Comparison of ENCODE assay signal across 10 cellular contexts in genomic region chr2:174246944-174247381, GRCh38. TPM values are rescaled to one million over a fixed set of nuclear protein-coding genes. Genes with fewer than 3 reads are reported as not detected.
DNase-seq lines count a peak whose midpoint lies in the region; ATAC-seq and TF ChIP-seq lines count a peak whose summit lies in the region.
"Had no signal": no experiment of that assay in that cellular context is flagged by ENCODE, and none has a peak within 500 bp of the region (broad histone marks: within the 10 kb centered on the region; RNA-seq: fewer than 3 reads in every experiment).

No MANE protein-coding gene starts in this region.

- H3K79me2 ChIP-seq in GM23248 (ENCODE audit: insufficient read depth) = peaks cover 62% of the 10 kb centered on the region

- no peak overlapping the region for H2AFZ ChIP-seq in GM23248

- in situ Hi-C loops in GM23248 (cut with MboI) = no loop called here

- H3K4me3 ChIP-seq in BE2C (ENCODE audit: low read depth, low read length) (peak overlapping the region; percentile 77), GM23248 (peak overlapping the region; percentile 89; the same call in 1 of the 2 replicates), iPS-18a (ENCODE audit: low read length) (peak overlapping the region; percentile 84)

- no peaks in the 10 kb centered on the region for H3K4me1 ChIP-seq in BE2C
- 0 out of 2 replicates have a peak, but pooled peaks cover 13% of the 10 kb centered on the region for H3K4me1 ChIP-seq in GM23248 (ENCODE audit: insufficient read depth)
- peaks cover 13% of the 10 kb centered on the region for H3K4me1 ChIP-seq in iPS-18a (ENCODE audit: control insufficient read depth, low read depth, low read length)

- H3K27me3 ChIP-seq in BE2C (no peaks in the 10 kb centered on the region), GM23248 (replicated peaks; ENCODE audit: insufficient read depth) (no peaks in the 10 kb centered on the region), iPS-18a (ENCODE audit: control insufficient read depth, insufficient read depth, low read length) (peaks cover 12% of the 10 kb centered on the region)
- H3K27me3 ChIP-seq: vagina had no signal

- TF ChIP-seq CTCF in BE2C (IDR thresholded peaks at IDR 0.05; ENCODE audit: low read depth, low read length) = no peak

- no peaks in the 10 kb centered on the region for H4K20me1 ChIP-seq in GM23248 (ENCODE audit: insufficient read depth)

- peaks cover 19% of the 10 kb centered on the region for H3K36me3 Mint-ChIP-seq in T-cell

- DNase-seq in BE2C = no peak
- no peak for DNase-seq in GM23248
- no peak for DNase-seq in T-cell
- no peak for DNase-seq in activated gamma-delta T cell (lab: John Stamatoyannopoulos, UW)
- DNase-seq in central memory CD4-positive, alpha-beta T cell = no peak
- no peak for DNase-seq in NCI-H345 (lab: John Stamatoyannopoulos, UW)
- DNase-seq: stimulated activated CD4-positive, alpha-beta T cell treated with anti-CD3 and anti-CD28 coated beads, Interleukin-2, amount 100 ng/mL, for 24 hours had no signal

- H3K27ac Mint-ChIP-seq in T-cell = no peak overlapping the region

- no peaks in the 10 kb centered on the region for H3K27me3 Mint-ChIP-seq in T-cell

- H3K9me2 ChIP-seq in GM23248 (ENCODE audit: insufficient read depth) = no peaks in the 10 kb centered on the region

- H3K36me3 ChIP-seq in BE2C (no peaks in the 10 kb centered on the region), GM23248 (ENCODE audit: low read depth) (peaks cover 4% of the 10 kb centered on the region; the same call in 1 of the 2 replicates), iPS-18a (ENCODE audit: control insufficient read depth, low read depth, low read length) (peaks cover 12% of the 10 kb centered on the region)

- CTCF ChIA-PET in T-cell (lab: Charles Lee) = no interaction called here

- no peaks in the 10 kb centered on the region for H3K9me3 ChIP-seq in BE2C
- H3K9me3 ChIP-seq in GM23248 (ENCODE audit: low read depth) = no peaks in the 10 kb centered on the region
- no peaks in the 10 kb centered on the region for H3K9me3 ChIP-seq in iPS-18a (ENCODE audit: control insufficient read depth, low read depth, low read length)
- H3K9me3 ChIP-seq: vagina had no signal

- no peaks in the 10 kb centered on the region for H3F3A ChIP-seq in GM23248 (ENCODE audit: insufficient read depth)

- ATAC-seq in T-cell (replicated peaks in 1 of 4) (no peak), HG02763 (IDR thresholded peaks at IDR 0.05; ENCODE audit: unreplicated experiment) (no peak)

- H3K27ac ChIP-seq in GM23248 (no peak overlapping the region), iPS-18a (ENCODE audit: low read length) (no peak overlapping the region)

- H3K4me1 Mint-ChIP-seq in T-cell = peaks cover 28 to 35% (median 33%) of the 10 kb centered on the region in 3 donors

- WGBS in GM23248 (ENCODE audit: low coverage in 1 of 2, low lambda C conversion rate in 2 of 2, missing lambda C conversion rate in 2 of 2), 2 experiments = 91 to 93% methylated on average over 18 of the region's 18 CpGs

- H3K9ac ChIP-seq in GM23248 (no peak overlapping the region), iPS-18a (ENCODE audit: low read length) (no peak overlapping the region)

- peak overlapping the region; percentile 97 for H3K4me2 ChIP-seq in GM23248 (ENCODE audit: unreplicated experiment)

- no peaks in the 10 kb centered on the region for H3K9me3 Mint-ChIP-seq in T-cell

- POLR2A ChIA-PET in T-cell (lab: Charles Lee) = no interaction called here

- peak overlapping the region; percentile 9 to 88 (median 28) for H3K4me3 Mint-ChIP-seq in T-cell

RNA-seq across cellular contexts. Expression of gene OLA1, which starts 1.4 kb away (rescaled TPM):
- polyA plus RNA-seq in BE2C (2012; ENCODE audit: insufficient read depth, insufficient read length, low read depth) = 34.6 TPM
- total RNA-seq in GM23248 (2014; rRNA removed; shearing (Covaris generic)) = 64.3 and 73.9 TPM in 2 replicates
- 106 and 114 TPM in 2 replicates for polyA plus RNA-seq in GM23248 (2016; fragmentation: Nextera tagmentation; extraction: Ambion mirVana)
- 10 to 100 TPM; 32.1 to 46.1 (median 38.1) TPM for total RNA-seq in T-cell
